8 cellular contexts compared by ENCODE assay signal in the genomic region with DNA sequence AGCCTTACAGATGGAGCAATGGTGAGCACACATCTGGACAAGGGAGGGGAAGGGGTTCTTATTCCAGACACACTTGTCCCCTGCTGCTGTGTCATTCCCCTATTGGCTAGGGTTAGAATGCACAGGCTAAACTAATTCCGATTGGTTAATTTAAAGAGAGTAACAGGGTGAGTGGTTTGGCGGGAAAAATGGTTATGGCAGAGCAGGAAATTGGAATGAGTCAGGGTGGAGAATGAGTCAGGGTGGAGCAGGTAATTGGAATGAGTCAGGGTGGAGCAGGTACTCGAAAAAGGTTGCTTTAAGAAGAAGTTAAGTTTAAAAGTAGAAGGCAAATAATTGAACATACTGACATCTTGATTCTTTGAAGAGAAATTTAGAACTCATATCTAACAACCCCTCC.
DNase-seq lines count a peak whose midpoint lies in the region; ATAC-seq, FAIRE-seq and TF ChIP-seq lines count a peak whose summit lies in the region.
"Not testable (repeated sequence)": the region's sequence is repeated elsewhere in the genome, so short reads cannot be mapped to it uniquely, and the experiment has no call there.

No MANE protein-coding gene starts in this region.

- not testable (repeated sequence) for H3K4me3 Mint-ChIP-seq in activated CD4-positive, alpha-beta T cell treated with anti-CD3 and anti-CD28 coated beads for 36 hours; activated CD8-positive, alpha-beta T cell treated with anti-CD3 and anti-CD28 coated beads, Interleukin-2, amount 10 ng/mL, durations not matched to agents 7 days and 5 days; activated naive CD4-positive, alpha-beta T cell treated with anti-CD3 and anti-CD28 coated beads, Interleukin-2, amount 10 ng/mL, durations not matched to agents 7 days and 5 days; stimulated activated naive CD8-positive, alpha-beta T cell treated with anti-CD3 and anti-CD28 coated beads, Interleukin-15, Interleukin-2, amounts not matched to agents 100 ng/mL and 50 ng/mL, for 24 hours
- H3K4me3 Mint-ChIP-seq in naive thymus-derived CD4-positive, alpha-beta T cell = peak overlapping the region in 5 of 10 donors; percentile 11 to 72 (median 37)

- in situ Hi-C loops in K562 (cut with MboI) = not testable (repeated sequence)

- TF ChIP-seq CTCF in K562 (IDR thresholded peaks at IDR 0.05 in 2 of 3, conservative IDR thresholded peaks at IDR 0.05 in 1 of 3; ENCODE audit: insufficient read depth in 2 of 3, low read depth in 1 of 3, low read length in 3 of 3) = not testable (repeated sequence)

- POLR2A ChIA-PET in activated CD4-positive, alpha-beta T cell treated with anti-CD3 and anti-CD28 coated beads for 36 hours (lab: Charles Lee); activated CD8-positive, alpha-beta T cell treated with anti-CD3 and anti-CD28 coated beads, Interleukin-2, amount 10 ng/mL, durations not matched to agents 7 days and 5 days (lab: Charles Lee); K562 (lab: Yijun Ruan, JAX); naive thymus-derived CD4-positive, alpha-beta T cell (lab: Charles Lee): not testable (repeated sequence)

- H3K79me2 ChIP-seq in K562 (ENCODE audit: control insufficient read depth, insufficient read depth, low read length) = peaks cover 17% of the 10 kb centered on the region

- peak overlapping the region in 8 of 11 experiments; percentile 14 to 79 (median 68); a peak in 8 of 22 replicates for H3K4me2 ChIP-seq in BLaER1 treated with 17β-estradiol and CSF1 and Interleukin-3, amounts not matched to agents 10 nM and 100 nM
- H3K4me2 ChIP-seq in K562 (ENCODE audit: insufficient read depth, low read length) = not testable (repeated sequence)

- H3K4me1 Mint-ChIP-seq in activated CD4-positive, alpha-beta T cell treated with anti-CD3 and anti-CD28 coated beads for 36 hours = peaks cover 46% of the 10 kb centered on the region
- H3K4me1 Mint-ChIP-seq in activated CD8-positive, alpha-beta T cell treated with anti-CD3 and anti-CD28 coated beads, Interleukin-2, amount 10 ng/mL, durations not matched to agents 7 days and 5 days (ENCODE audit: low read depth) = peaks cover 55% of the 10 kb centered on the region
- H3K4me1 Mint-ChIP-seq in activated naive CD4-positive, alpha-beta T cell treated with anti-CD3 and anti-CD28 coated beads, Interleukin-2, amount 10 ng/mL, durations not matched to agents 7 days and 5 days = peaks cover 55% of the 10 kb centered on the region
- peaks cover 28 to 63% (median 51%) of the 10 kb centered on the region in 7 donors for H3K4me1 Mint-ChIP-seq in naive thymus-derived CD4-positive, alpha-beta T cell
- H3K4me1 Mint-ChIP-seq in stimulated activated naive CD8-positive, alpha-beta T cell treated with anti-CD3 and anti-CD28 coated beads, Interleukin-15, Interleukin-2, amounts not matched to agents 100 ng/mL and 50 ng/mL, for 24 hours (ENCODE audit: low read depth) = peaks cover 63% of the 10 kb centered on the region

- H3K9ac ChIP-seq in BLaER1 treated with 17β-estradiol and CSF1 and Interleukin-3, amounts not matched to agents 10 nM and 100 nM; K562 (ENCODE audit: insufficient read depth in 1 of 2, low read depth in 2 of 2, low read length in 2 of 2): not testable (repeated sequence)

- WGBS in K562 (ENCODE audit: insufficient coverage, low coverage, missing lambda C conversion rate) = 79% methylated on average over 3 of the region's 3 CpGs

- FAIRE-seq in K562 (lab: Jason Lieb, UNC) = not testable (repeated sequence)

- CTCF ChIA-PET in activated CD4-positive, alpha-beta T cell treated with anti-CD3 and anti-CD28 coated beads for 36 hours (lab: Charles Lee); activated CD8-positive, alpha-beta T cell treated with anti-CD3 and anti-CD28 coated beads, Interleukin-2, amount 10 ng/mL, durations not matched to agents 7 days and 5 days (lab: Charles Lee); activated naive CD4-positive, alpha-beta T cell treated with anti-CD3 and anti-CD28 coated beads, Interleukin-2, amount 10 ng/mL, durations not matched to agents 7 days and 5 days (lab: Charles Lee); K562 (lab: Yijun Ruan, JAX; ENCODE audit: low intra/inter-chr PET ratio); naive thymus-derived CD4-positive, alpha-beta T cell (lab: Charles Lee): not testable (repeated sequence)

- H3K9me3 ChIP-seq in BLaER1 treated with 17β-estradiol and CSF1 and Interleukin-3, amounts not matched to agents 10 nM and 100 nM (replicated peaks in 1 of 11) = peaks cover 22 to 60% (median 39%) of the 10 kb centered on the region in 11 experiments; a peak in 21 of 22 replicates
- peaks cover 16% of the 10 kb centered on the region for H3K9me3 ChIP-seq in KOPT-K1 (ENCODE audit: insufficient read depth, low read length, poor library complexity, severe bottlenecking)
- peaks cover 23% of the 10 kb centered on the region for H3K9me3 ChIP-seq in K562 (replicated peaks; ENCODE audit: control insufficient read depth, insufficient read depth, low read depth, low read length)
- not testable (repeated sequence) for H3K9me3 ChIP-seq in naive thymus-derived CD4-positive, alpha-beta T cell (ENCODE audit: control insufficient read depth in 2 of 3, low read length in 3 of 3)

- TF ChIP-seq RAD21 in K562 (CRISPR knock-in tag; conservative IDR thresholded peaks at IDR 0.05 in 1 of 2, IDR thresholded peaks at IDR 0.05 in 1 of 2) = not testable (repeated sequence)

- H3K27ac Mint-ChIP-seq in activated CD4-positive, alpha-beta T cell treated with anti-CD3 and anti-CD28 coated beads for 36 hours = not testable (repeated sequence)
- peak overlapping the region; percentile 68 for H3K27ac Mint-ChIP-seq in activated CD8-positive, alpha-beta T cell treated with anti-CD3 and anti-CD28 coated beads, Interleukin-2, amount 10 ng/mL, durations not matched to agents 7 days and 5 days
- peak overlapping the region; percentile 96 for H3K27ac Mint-ChIP-seq in activated naive CD4-positive, alpha-beta T cell treated with anti-CD3 and anti-CD28 coated beads, Interleukin-2, amount 10 ng/mL, durations not matched to agents 7 days and 5 days
- peak overlapping the region in 5 of 9 donors; percentile 15 to 71 (median 58) for H3K27ac Mint-ChIP-seq in naive thymus-derived CD4-positive, alpha-beta T cell
- peak overlapping the region; percentile 67 for H3K27ac Mint-ChIP-seq in stimulated activated naive CD8-positive, alpha-beta T cell treated with anti-CD3 and anti-CD28 coated beads, Interleukin-15, Interleukin-2, amounts not matched to agents 100 ng/mL and 50 ng/mL, for 24 hours

- TF ChIP-seq POLR2A in K562 (conservative IDR thresholded peaks at IDR 0.05) = not testable (repeated sequence)

- not testable (repeated sequence) for H3K9me3 Mint-ChIP-seq in activated CD4-positive, alpha-beta T cell treated with anti-CD3 and anti-CD28 coated beads for 36 hours (ENCODE audit: low read depth); activated CD8-positive, alpha-beta T cell treated with anti-CD3 and anti-CD28 coated beads, Interleukin-2, amount 10 ng/mL, durations not matched to agents 7 days and 5 days (ENCODE audit: insufficient read depth); stimulated activated naive CD8-positive, alpha-beta T cell treated with anti-CD3 and anti-CD28 coated beads, Interleukin-15, Interleukin-2, amounts not matched to agents 100 ng/mL and 50 ng/mL, for 24 hours
- peaks cover 38% of the 10 kb centered on the region for H3K9me3 Mint-ChIP-seq in activated naive CD4-positive, alpha-beta T cell treated with anti-CD3 and anti-CD28 coated beads, Interleukin-2, amount 10 ng/mL, durations not matched to agents 7 days and 5 days
- peaks cover 0 to 24% (median 8%) of the 10 kb centered on the region in 11 donors for H3K9me3 Mint-ChIP-seq in naive thymus-derived CD4-positive, alpha-beta T cell

- not testable (repeated sequence) for ATAC-seq in activated CD4-positive, alpha-beta T cell treated with anti-CD3 and anti-CD28 coated beads for 36 hours; activated CD8-positive, alpha-beta T cell treated with anti-CD3 and anti-CD28 coated beads, Interleukin-2, amount 10 ng/mL, durations not matched to agents 7 days and 5 days; K562; naive thymus-derived CD4-positive, alpha-beta T cell

- H4K20me1 ChIP-seq in BLaER1 treated with 17β-estradiol and CSF1 and Interleukin-3, amounts not matched to agents 10 nM and 100 nM; K562 (replicated peaks; ENCODE audit: control insufficient read depth, insufficient read depth, low read length): not testable (repeated sequence)

- H3K4me3 ChIP-seq in BLaER1 treated with 17β-estradiol and CSF1 and Interleukin-3, amounts not matched to agents 10 nM and 100 nM; K562; naive thymus-derived CD4-positive, alpha-beta T cell (ENCODE audit: low read length): not testable (repeated sequence)

- not testable (repeated sequence) for BruUV-seq in K562 (replicated peaks; lab: Mats Ljungman, UMichigan)

- intact Hi-C loops in activated CD4-positive, alpha-beta T cell treated with anti-CD3 and anti-CD28 coated beads for 36 hours (cut with DNase I, micrococcal nuclease) = loop anchor here in 1 of 2 experiments (10.0 kb wide), 1 partner anchor 173 kb away; no protein-coding TSS in a partner anchor
- intact Hi-C loops in K562 (cut with micrococcal nuclease) = loop anchor here (2.0 to 5.0 kb wide), 4 partner anchors 55 to 183 kb away; no protein-coding TSS in a partner anchor
- intact Hi-C loops in naive thymus-derived CD4-positive, alpha-beta T cell (cut with micrococcal nuclease) = loop anchor here (2.0 to 10.0 kb wide), 6 partner anchors 175 to 950 kb away; a partner anchor contains a TSS

- peaks cover 17 to 41% (median 29%) of the 10 kb centered on the region in 10 experiments for H3K4me1 ChIP-seq in BLaER1 treated with 17β-estradiol and CSF1 and Interleukin-3, amounts not matched to agents 10 nM and 100 nM
- peaks cover 9 to 13% of the 10 kb centered on the region in 2 experiments; a peak in 3 of 5 replicates for H3K4me1 ChIP-seq in K562 (replicated peaks in 1 of 2; ENCODE audit: control insufficient read depth in 2 of 2, insufficient read depth in 2 of 2, low read length in 2 of 2)
- peaks cover 22 to 32% of the 10 kb centered on the region in 2 donors for H3K4me1 ChIP-seq in naive thymus-derived CD4-positive, alpha-beta T cell (ENCODE audit: control insufficient read depth in 2 of 2, insufficient read depth in 2 of 2, low read length in 2 of 2)

- not testable (repeated sequence) for TF ChIP-seq EP300 in K562 (IDR thresholded peaks at IDR 0.05; ENCODE audit: low read length)

- H3K27ac ChIP-seq in BLaER1 treated with 17β-estradiol and CSF1 and Interleukin-3, amounts not matched to agents 10 nM and 100 nM = peak overlapping the region in 8 of 11 experiments; percentile 75 to 91 (median 86); a peak in 16 of 22 replicates
- H3K27ac ChIP-seq in KOPT-K1 (ENCODE audit: low read depth, low read length, poor library complexity, severe bottlenecking) = peak overlapping the region; percentile 67
- H3K27ac ChIP-seq in K562 (ENCODE audit: extremely low read depth, low read depth, low read length) = peak overlapping the region; percentile 100; the same call in 2 of the 3 replicates
- not testable (repeated sequence) for H3K27ac ChIP-seq in naive thymus-derived CD4-positive, alpha-beta T cell (ENCODE audit: low read depth, low read length)

- not testable (repeated sequence) for H3K36me3 ChIP-seq in BLaER1 treated with 17β-estradiol and CSF1 and Interleukin-3, amounts not matched to agents 10 nM and 100 nM; KOPT-K1 (ENCODE audit: insufficient read depth, low read length); naive thymus-derived CD4-positive, alpha-beta T cell (ENCODE audit: control insufficient read depth in 2 of 3, insufficient read depth in 3 of 3, low read length in 3 of 3)
- H3K36me3 ChIP-seq in K562 (ENCODE audit: control insufficient read depth, insufficient read depth, low read length) = peaks cover 12% of the 10 kb centered on the region; the same call in 2 of the 3 replicates

- peaks cover 32 to 83% (median 64%) of the 10 kb centered on the region in 11 experiments; a peak in 20 of 22 replicates for H3K27me3 ChIP-seq in BLaER1 treated with 17β-estradiol and CSF1 and Interleukin-3, amounts not matched to agents 10 nM and 100 nM
- not testable (repeated sequence) for H3K27me3 ChIP-seq in K562 (ENCODE audit: control insufficient read depth in 2 of 2, insufficient read depth in 2 of 2, low read length in 2 of 2); naive thymus-derived CD4-positive, alpha-beta T cell (ENCODE audit: control insufficient read depth in 2 of 2, insufficient read depth in 2 of 2, low read length in 2 of 2)

- DNase-seq in activated CD4-positive, alpha-beta T cell treated with anti-CD3 and anti-CD28 coated beads for 36 hours = peak; percentile 12
- DNase-seq in activated CD8-positive, alpha-beta T cell treated with anti-CD3 and anti-CD28 coated beads, Interleukin-2, amount 10 ng/mL, durations not matched to agents 7 days and 5 days; activated naive CD4-positive, alpha-beta T cell treated with anti-CD3 and anti-CD28 coated beads, Interleukin-2, amount 10 ng/mL, durations not matched to agents 7 days and 5 days; K562 (ENCODE audit: extremely low read depth in 1 of 4, low spot score in 3 of 4); naive thymus-derived CD4-positive, alpha-beta T cell: not testable (repeated sequence)

- not testable (repeated sequence) for H2AFZ ChIP-seq in K562 (ENCODE audit: low read depth, low read length)

- H3K27me3 Mint-ChIP-seq in activated CD4-positive, alpha-beta T cell treated with anti-CD3 and anti-CD28 coated beads for 36 hours; activated CD8-positive, alpha-beta T cell treated with anti-CD3 and anti-CD28 coated beads, Interleukin-2, amount 10 ng/mL, durations not matched to agents 7 days and 5 days (ENCODE audit: low read depth); activated naive CD4-positive, alpha-beta T cell treated with anti-CD3 and anti-CD28 coated beads, Interleukin-2, amount 10 ng/mL, durations not matched to agents 7 days and 5 days; naive thymus-derived CD4-positive, alpha-beta T cell; stimulated activated naive CD8-positive, alpha-beta T cell treated with anti-CD3 and anti-CD28 coated beads, Interleukin-15, Interleukin-2, amounts not matched to agents 100 ng/mL and 50 ng/mL, for 24 hours: not testable (repeated sequence)

- H3K36me3 Mint-ChIP-seq in activated CD4-positive, alpha-beta T cell treated with anti-CD3 and anti-CD28 coated beads for 36 hours (ENCODE audit: low read depth) = peaks cover 13% of the 10 kb centered on the region
- peaks cover 62% of the 10 kb centered on the region for H3K36me3 Mint-ChIP-seq in activated CD8-positive, alpha-beta T cell treated with anti-CD3 and anti-CD28 coated beads, Interleukin-2, amount 10 ng/mL, durations not matched to agents 7 days and 5 days (ENCODE audit: low read depth)
- peaks cover 42% of the 10 kb centered on the region for H3K36me3 Mint-ChIP-seq in activated naive CD4-positive, alpha-beta T cell treated with anti-CD3 and anti-CD28 coated beads, Interleukin-2, amount 10 ng/mL, durations not matched to agents 7 days and 5 days
- H3K36me3 Mint-ChIP-seq in naive thymus-derived CD4-positive, alpha-beta T cell = peaks cover 0 to 36% (median 0%) of the 10 kb centered on the region in 5 donors
- not testable (repeated sequence) for H3K36me3 Mint-ChIP-seq in stimulated activated naive CD8-positive, alpha-beta T cell treated with anti-CD3 and anti-CD28 coated beads, Interleukin-15, Interleukin-2, amounts not matched to agents 100 ng/mL and 50 ng/mL, for 24 hours (ENCODE audit: low read depth)

- not testable (repeated sequence) for H3K9me1 ChIP-seq in K562 (ENCODE audit: control insufficient read depth, insufficient read depth, low read length)
